In the genomic region with DNA sequence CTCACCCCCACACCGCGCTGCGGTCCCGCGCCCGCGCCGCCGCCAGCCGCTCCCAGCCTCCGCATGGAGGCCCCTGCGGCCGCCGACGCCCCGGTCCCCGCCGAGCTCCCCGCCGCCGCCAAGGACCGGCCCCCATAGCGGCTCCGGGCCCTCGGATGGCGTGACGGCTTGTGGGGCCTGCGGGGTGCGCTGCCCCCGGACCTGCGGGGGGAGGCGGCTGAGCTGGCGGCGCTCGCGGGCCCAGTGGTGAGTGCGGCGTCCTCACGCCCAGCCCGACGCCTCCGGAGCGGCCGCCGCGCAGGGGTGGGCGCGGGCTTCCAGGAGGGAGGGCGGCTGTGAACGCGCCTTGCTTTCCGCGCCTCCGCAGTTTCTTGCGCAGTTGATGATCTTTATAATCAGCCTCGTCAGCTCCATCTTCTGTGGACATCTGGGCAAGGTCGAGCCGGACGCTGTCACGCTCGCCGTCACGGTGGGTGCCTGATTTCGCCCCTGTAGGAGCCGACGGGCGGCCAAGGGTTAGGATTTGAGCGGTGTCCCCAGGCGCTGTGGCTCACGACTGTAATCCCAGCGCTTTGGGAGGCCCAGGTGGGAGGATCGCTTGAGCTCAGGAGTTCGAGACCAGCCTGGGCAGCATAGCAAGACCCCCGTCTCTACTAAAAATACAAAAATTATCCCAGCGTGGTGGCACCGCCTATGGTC, we compare ENCODE assay signal across 10 cellular contexts. TPM values are rescaled to one million over a fixed set of nuclear protein-coding genes. Genes with fewer than 3 reads are reported as not detected.
DNase-seq lines count a peak whose midpoint lies in the region; ATAC-seq and TF ChIP-seq lines count a peak whose summit lies in the region.
"Had no signal": no experiment of that assay in that cellular context is flagged by ENCODE, and none has a peak within 500 bp of the region (broad histone marks: within the 10 kb centered on the region; RNA-seq: fewer than 3 reads in every experiment).

No MANE protein-coding gene starts in this region.

- no TSS peak for BruUV-seq in PC-3 (replicated peaks; lab: Mats Ljungman, UMichigan)

- H3K27ac ChIP-seq in HEK293 (ENCODE audit: extremely low read depth, low read depth, low read length): no peak overlapping the region
- H3K27ac ChIP-seq in skin epidermis: peak overlapping the region in 8 of 21 experiments; percentile 8 to 78 (median 40)
- H3K27ac ChIP-seq in PC-3 (ENCODE audit: low read length): no peak overlapping the region
- H3K27ac ChIP-seq: KMS-11 had no signal

- H2AFZ ChIP-seq in PC-3 (ENCODE audit: low read length): no peak overlapping the region

- H3F3A ChIP-seq in PC-3 (ENCODE audit: low read length, unreplicated experiment): no peaks in the 10 kb centered on the region

- ATAC-seq in GM18867 (IDR thresholded peaks at IDR 0.05; ENCODE audit: unreplicated experiment) (no peak), GM19035 (IDR thresholded peaks at IDR 0.05; ENCODE audit: unreplicated experiment) (no peak), PC-3 (no peak)

- no peaks in the 10 kb centered on the region for H3K9me3 ChIP-seq in HEK293 (ENCODE audit: control insufficient read depth, insufficient read depth, low read depth, low read length)
- H3K9me3 ChIP-seq in PC-3 (ENCODE audit: low read length): no peaks in the 10 kb centered on the region

- no peak overlapping the region for H3K4me2 ChIP-seq in PC-3 (ENCODE audit: low read length)
- H3K4me2 ChIP-seq: KMS-11 had no signal

- H3K79me2 ChIP-seq in PC-3 (ENCODE audit: low read length): no peaks in the 10 kb centered on the region

- no peaks in the 10 kb centered on the region; a peak in 1 of 3 replicates for H3K36me3 ChIP-seq in HEK293 (ENCODE audit: control insufficient read depth in 2 of 2, insufficient read depth in 1 of 2, low read length in 2 of 2)
- no peaks in the 10 kb centered on the region for H3K36me3 ChIP-seq in PC-3 (ENCODE audit: low read depth, low read length)

- H3K27me3 ChIP-seq in PC-3 (ENCODE audit: low read length): no peaks in the 10 kb centered on the region

- no peak for TF ChIP-seq CTCF in HEK293 (tag by site-specific recombination; IDR thresholded peaks at IDR 0.05)
- no peak for TF ChIP-seq CTCF in cardiac fibroblast (IDR thresholded peaks at IDR 0.05; ENCODE audit: low read depth, low read length)
- TF ChIP-seq CTCF in PC-3 (conservative IDR thresholded peaks at IDR 0.05; ENCODE audit: low read depth, low read length): no peak

- intact Hi-C loops in PC-3 (cut with micrococcal nuclease): no loop called here

- DNase-seq in cardiac fibroblast (ENCODE audit: low read depth in 2 of 2) (peak; percentile 3 to 13), islet precursor cell (peak; percentile 58), HuH-7.5 (ENCODE audit: low spot score) (no peak), PC-3 (no peak)
- DNase-seq: kidney had no signal

- no peaks in the 10 kb centered on the region for H4K20me1 ChIP-seq in PC-3 (ENCODE audit: low read length)

- no peaks in the 10 kb centered on the region for H3K9me2 ChIP-seq in PC-3 (replicated peaks; ENCODE audit: low read length)

- H3K4me3 ChIP-seq in HEK293 (ENCODE audit: low read depth, low read length) (no peak overlapping the region), cardiac fibroblast (replicated peaks in 1 of 2; ENCODE audit: low read depth in 2 of 2, low read length in 2 of 2) (peak overlapping the region in 1 of 2 donors; percentile 32), skin epidermis (peak overlapping the region; percentile 3 to 47 (median 20)), PC-3 (ENCODE audit: low read length) (no peak overlapping the region)

- POLR2A ChIA-PET in HEK293 (lab: Yijun Ruan, JAX): no interaction called here
- POLR2A ChIA-PET in PC-3 (lab: Charles Lee; ENCODE audit: unreplicated experiment): no interaction called here

- H3K9ac ChIP-seq in PC-3 (ENCODE audit: low read length): no peak overlapping the region
- H3K9ac ChIP-seq: KMS-11 had no signal

- H3K4me1 ChIP-seq in HEK293 (ENCODE audit: control insufficient read depth, insufficient read depth, low read length) (no peaks in the 10 kb centered on the region), PC-3 (ENCODE audit: insufficient read depth, low read length) (no peaks in the 10 kb centered on the region)

- CTCF ChIA-PET in HEK293 (lab: Yijun Ruan, JAX): no interaction called here
- CTCF ChIA-PET in PC-3 (lab: Charles Lee): no interaction called here

TF ChIP-seq in HEK293, 187 proteins besides CTCF, POLR2A, EP300 and RAD21:
- TF ChIP-seq ZNF121 (tag by site-specific recombination; IDR thresholded peaks at IDR 0.05) (peak; percentile 88), ZNF175 (tag by site-specific recombination; IDR thresholded peaks at IDR 0.05) (no peak)

RNA-seq across cellular contexts. Expression of a gene that starts 46.4 kb away (rescaled TPM):
- 0.12 and 0.15 TPM in 2 replicates for total RNA-seq in PC-3 (2014; rRNA removed)

Comparison
In these comparisons a context has a peak if more than half of its experiments do, and no peak if none do; other contexts are left out.
1. H3K4me3 ChIP-seq: peak in skin epidermis (7 of 7); none in HEK293 (single experiment) and PC-3 (single experiment).
2. DNase-seq: peak in cardiac fibroblast (2 of 2) and islet precursor cell (single experiment); none in HuH-7.5 (single experiment) and PC-3 (single experiment).